2 cellular contexts compared by ENCODE assay signal in the genomic region with DNA sequence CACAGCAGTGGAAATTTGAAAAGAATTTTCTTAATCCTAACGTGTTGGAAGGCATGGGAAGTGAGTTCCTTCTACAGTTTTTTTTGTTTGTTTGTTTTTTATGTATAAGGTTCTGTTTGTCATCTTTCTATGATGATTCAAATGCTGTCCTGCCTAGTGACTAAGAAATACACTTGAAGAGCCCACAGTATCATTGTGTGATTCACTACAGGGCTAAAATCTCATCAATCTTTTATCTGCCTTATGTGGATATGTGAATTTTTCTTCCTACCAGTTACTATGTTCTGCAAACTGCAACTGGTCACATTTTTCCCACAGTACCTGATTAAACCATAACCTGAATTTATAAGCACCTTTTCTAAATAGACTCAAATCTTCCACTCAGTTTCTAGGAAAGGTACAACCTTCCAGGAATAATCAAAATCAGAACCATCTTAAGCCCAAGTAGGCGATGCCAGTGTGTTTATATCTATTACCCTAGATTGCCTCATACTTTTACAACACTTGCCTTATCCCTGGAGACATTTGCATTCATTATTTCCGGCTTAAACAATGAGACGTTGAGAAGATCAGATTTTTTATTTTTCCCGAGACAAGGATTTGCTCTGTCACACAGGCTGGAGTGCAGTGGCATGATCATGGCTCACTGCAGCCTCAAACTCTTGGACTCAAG.
A peak's percentile ranks its signal among the peaks of the same experiment; 100 is the strongest.
TF ChIP-seq lines count a peak whose summit lies in the region.

No MANE protein-coding gene starts in this region.

TF ChIP-seq in K562, 482 proteins besides CTCF, POLR2A, EP300 and RAD21:
- TF ChIP-seq ZNF764 (CRISPR knock-in tag; IDR thresholded peaks at IDR 0.05; ENCODE audit: low read depth) (no peak), CEBPG (CRISPR knock-in tag; IDR thresholded peaks at IDR 0.05) (no peak), CEBPG (tag; conservative IDR thresholded peaks at IDR 0.05 in 1 of 2, IDR thresholded peaks at IDR 0.05 in 1 of 2) (peak in 1 of 2 experiments; percentile 81; a peak in 2 of 4 replicates), FOSL1 (tag; conservative IDR thresholded peaks at IDR 0.05) (peak; percentile 22; the same call in 1 of the 2 replicates), STAT5B (CRISPR knock-in tag; IDR thresholded peaks at IDR 0.05) (no peak), PPARD (CRISPR knock-in tag; IDR thresholded peaks at IDR 0.05) (no peak), EZH2 (IDR thresholded peaks at IDR 0.05; ENCODE audit: borderline replicate concordance, low read depth, low read length) (no peak), SOX6 (IDR thresholded peaks at IDR 0.05) (0 out of 2 replicates have a peak, but pooled peaks have one; percentile 29), POLR2AphosphoS2 (IDR thresholded peaks at IDR 0.05; ENCODE audit: low read length) (no peak), TRIM24 (IDR thresholded peaks at IDR 0.05) (peak in 1 of 2 experiments; percentile 40; a peak in 1 of 4 replicates)
- TF ChIP-seq, protein P1, sequence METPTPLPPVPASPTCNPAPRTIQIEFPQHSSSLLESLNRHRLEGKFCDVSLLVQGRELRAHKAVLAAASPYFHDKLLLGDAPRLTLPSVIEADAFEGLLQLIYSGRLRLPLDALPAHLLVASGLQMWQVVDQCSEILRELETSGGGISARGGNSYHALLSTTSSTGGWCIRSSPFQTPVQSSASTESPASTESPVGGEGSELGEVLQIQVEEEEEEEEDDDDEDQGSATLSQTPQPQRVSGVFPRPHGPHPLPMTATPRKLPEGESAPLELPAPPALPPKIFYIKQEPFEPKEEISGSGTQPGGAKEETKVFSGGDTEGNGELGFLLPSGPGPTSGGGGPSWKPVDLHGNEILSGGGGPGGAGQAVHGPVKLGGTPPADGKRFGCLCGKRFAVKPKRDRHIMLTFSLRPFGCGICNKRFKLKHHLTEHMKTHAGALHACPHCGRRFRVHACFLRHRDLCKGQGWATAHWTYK (CRISPR knock-in tag; IDR thresholded peaks at IDR 0.05): no peak
- TF ChIP-seq, protein P2, sequence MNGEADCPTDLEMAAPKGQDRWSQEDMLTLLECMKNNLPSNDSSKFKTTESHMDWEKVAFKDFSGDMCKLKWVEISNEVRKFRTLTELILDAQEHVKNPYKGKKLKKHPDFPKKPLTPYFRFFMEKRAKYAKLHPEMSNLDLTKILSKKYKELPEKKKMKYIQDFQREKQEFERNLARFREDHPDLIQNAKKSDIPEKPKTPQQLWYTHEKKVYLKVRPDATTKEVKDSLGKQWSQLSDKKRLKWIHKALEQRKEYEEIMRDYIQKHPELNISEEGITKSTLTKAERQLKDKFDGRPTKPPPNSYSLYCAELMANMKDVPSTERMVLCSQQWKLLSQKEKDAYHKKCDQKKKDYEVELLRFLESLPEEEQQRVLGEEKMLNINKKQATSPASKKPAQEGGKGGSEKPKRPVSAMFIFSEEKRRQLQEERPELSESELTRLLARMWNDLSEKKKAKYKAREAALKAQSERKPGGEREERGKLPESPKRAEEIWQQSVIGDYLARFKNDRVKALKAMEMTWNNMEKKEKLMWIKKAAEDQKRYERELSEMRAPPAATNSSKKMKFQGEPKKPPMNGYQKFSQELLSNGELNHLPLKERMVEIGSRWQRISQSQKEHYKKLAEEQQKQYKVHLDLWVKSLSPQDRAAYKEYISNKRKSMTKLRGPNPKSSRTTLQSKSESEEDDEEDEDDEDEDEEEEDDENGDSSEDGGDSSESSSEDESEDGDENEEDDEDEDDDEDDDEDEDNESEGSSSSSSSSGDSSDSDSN (IDR thresholded peaks at IDR 0.05; ENCODE audit: borderline replicate concordance in 1 of 2, low read depth in 2 of 2, low read length in 2 of 2): no peak
- TF ChIP-seq, protein P3, sequence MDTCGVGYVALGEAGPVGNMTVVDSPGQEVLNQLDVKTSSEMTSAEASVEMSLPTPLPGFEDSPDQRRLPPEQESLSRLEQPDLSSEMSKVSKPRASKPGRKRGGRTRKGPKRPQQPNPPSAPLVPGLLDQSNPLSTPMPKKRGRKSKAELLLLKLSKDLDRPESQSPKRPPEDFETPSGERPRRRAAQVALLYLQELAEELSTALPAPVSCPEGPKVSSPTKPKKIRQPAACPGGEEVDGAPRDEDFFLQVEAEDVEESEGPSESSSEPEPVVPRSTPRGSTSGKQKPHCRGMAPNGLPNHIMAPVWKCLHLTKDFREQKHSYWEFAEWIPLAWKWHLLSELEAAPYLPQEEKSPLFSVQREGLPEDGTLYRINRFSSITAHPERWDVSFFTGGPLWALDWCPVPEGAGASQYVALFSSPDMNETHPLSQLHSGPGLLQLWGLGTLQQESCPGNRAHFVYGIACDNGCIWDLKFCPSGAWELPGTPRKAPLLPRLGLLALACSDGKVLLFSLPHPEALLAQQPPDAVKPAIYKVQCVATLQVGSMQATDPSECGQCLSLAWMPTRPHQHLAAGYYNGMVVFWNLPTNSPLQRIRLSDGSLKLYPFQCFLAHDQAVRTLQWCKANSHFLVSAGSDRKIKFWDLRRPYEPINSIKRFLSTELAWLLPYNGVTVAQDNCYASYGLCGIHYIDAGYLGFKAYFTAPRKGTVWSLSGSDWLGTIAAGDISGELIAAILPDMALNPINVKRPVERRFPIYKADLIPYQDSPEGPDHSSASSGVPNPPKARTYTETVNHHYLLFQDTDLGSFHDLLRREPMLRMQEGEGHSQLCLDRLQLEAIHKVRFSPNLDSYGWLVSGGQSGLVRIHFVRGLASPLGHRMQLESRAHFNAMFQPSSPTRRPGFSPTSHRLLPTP (IDR thresholded peaks at IDR 0.05; ENCODE audit: borderline replicate concordance, extremely low read depth, insufficient read length): no peak
- TF ChIP-seq, protein P4, sequence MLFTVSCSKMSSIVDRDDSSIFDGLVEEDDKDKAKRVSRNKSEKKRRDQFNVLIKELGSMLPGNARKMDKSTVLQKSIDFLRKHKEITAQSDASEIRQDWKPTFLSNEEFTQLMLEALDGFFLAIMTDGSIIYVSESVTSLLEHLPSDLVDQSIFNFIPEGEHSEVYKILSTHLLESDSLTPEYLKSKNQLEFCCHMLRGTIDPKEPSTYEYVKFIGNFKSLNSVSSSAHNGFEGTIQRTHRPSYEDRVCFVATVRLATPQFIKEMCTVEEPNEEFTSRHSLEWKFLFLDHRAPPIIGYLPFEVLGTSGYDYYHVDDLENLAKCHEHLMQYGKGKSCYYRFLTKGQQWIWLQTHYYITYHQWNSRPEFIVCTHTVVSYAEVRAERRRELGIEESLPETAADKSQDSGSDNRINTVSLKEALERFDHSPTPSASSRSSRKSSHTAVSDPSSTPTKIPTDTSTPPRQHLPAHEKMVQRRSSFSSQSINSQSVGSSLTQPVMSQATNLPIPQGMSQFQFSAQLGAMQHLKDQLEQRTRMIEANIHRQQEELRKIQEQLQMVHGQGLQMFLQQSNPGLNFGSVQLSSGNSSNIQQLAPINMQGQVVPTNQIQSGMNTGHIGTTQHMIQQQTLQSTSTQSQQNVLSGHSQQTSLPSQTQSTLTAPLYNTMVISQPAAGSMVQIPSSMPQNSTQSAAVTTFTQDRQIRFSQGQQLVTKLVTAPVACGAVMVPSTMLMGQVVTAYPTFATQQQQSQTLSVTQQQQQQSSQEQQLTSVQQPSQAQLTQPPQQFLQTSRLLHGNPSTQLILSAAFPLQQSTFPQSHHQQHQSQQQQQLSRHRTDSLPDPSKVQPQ (CRISPR knock-in tag; IDR thresholded peaks at IDR 0.05; ENCODE audit: borderline replicate concordance): no peak
- TF ChIP-seq, protein P5, sequence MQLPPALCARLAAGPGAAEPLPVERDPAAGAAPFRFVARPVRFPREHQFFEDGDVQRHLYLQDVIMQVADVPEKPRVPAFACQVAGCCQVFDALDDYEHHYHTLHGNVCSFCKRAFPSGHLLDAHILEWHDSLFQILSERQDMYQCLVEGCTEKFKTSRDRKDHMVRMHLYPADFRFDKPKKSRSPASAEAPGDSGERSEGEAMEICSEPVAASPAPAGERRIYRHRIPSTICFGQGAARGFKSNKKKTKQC (CRISPR knock-in tag; IDR thresholded peaks at IDR 0.05): no peak

TF ChIP-seq in GM23338, 12 proteins besides CTCF, POLR2A, EP300 and RAD21:
- no peak for TF ChIP-seq STAT1 (IDR thresholded peaks at IDR 0.05; ENCODE audit: unreplicated experiment)
- TF ChIP-seq JUNB (IDR thresholded peaks at IDR 0.05; ENCODE audit: unreplicated experiment): no peak
- TF ChIP-seq, protein P6, sequence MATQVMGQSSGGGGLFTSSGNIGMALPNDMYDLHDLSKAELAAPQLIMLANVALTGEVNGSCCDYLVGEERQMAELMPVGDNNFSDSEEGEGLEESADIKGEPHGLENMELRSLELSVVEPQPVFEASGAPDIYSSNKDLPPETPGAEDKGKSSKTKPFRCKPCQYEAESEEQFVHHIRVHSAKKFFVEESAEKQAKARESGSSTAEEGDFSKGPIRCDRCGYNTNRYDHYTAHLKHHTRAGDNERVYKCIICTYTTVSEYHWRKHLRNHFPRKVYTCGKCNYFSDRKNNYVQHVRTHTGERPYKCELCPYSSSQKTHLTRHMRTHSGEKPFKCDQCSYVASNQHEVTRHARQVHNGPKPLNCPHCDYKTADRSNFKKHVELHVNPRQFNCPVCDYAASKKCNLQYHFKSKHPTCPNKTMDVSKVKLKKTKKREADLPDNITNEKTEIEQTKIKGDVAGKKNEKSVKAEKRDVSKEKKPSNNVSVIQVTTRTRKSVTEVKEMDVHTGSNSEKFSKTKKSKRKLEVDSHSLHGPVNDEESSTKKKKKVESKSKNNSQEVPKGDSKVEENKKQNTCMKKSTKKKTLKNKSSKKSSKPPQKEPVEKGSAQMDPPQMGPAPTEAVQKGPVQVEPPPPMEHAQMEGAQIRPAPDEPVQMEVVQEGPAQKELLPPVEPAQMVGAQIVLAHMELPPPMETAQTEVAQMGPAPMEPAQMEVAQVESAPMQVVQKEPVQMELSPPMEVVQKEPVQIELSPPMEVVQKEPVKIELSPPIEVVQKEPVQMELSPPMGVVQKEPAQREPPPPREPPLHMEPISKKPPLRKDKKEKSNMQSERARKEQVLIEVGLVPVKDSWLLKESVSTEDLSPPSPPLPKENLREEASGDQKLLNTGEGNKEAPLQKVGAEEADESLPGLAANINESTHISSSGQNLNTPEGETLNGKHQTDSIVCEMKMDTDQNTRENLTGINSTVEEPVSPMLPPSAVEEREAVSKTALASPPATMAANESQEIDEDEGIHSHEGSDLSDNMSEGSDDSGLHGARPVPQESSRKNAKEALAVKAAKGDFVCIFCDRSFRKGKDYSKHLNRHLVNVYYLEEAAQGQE (IDR thresholded peaks at IDR 0.05; ENCODE audit: unreplicated experiment): no peak
- TF ChIP-seq EZH2phosphoT487 (IDR thresholded peaks at IDR 0.05; ENCODE audit: unreplicated experiment): no peak
- TF ChIP-seq NANOG (IDR thresholded peaks at IDR 0.05; ENCODE audit: borderline replicate concordance): no peak
- TF ChIP-seq ZNF331 (CRISPR knock-in tag; IDR thresholded peaks at IDR 0.05; ENCODE audit: low read depth): no peak
- TF ChIP-seq CREB1 (CRISPR knock-in tag; IDR thresholded peaks at IDR 0.05; ENCODE audit: low read depth): no peak
- no peak for TF ChIP-seq EZH2 (IDR thresholded peaks at IDR 0.05; ENCODE audit: low read depth, unreplicated experiment)
- TF ChIP-seq, protein P7, sequence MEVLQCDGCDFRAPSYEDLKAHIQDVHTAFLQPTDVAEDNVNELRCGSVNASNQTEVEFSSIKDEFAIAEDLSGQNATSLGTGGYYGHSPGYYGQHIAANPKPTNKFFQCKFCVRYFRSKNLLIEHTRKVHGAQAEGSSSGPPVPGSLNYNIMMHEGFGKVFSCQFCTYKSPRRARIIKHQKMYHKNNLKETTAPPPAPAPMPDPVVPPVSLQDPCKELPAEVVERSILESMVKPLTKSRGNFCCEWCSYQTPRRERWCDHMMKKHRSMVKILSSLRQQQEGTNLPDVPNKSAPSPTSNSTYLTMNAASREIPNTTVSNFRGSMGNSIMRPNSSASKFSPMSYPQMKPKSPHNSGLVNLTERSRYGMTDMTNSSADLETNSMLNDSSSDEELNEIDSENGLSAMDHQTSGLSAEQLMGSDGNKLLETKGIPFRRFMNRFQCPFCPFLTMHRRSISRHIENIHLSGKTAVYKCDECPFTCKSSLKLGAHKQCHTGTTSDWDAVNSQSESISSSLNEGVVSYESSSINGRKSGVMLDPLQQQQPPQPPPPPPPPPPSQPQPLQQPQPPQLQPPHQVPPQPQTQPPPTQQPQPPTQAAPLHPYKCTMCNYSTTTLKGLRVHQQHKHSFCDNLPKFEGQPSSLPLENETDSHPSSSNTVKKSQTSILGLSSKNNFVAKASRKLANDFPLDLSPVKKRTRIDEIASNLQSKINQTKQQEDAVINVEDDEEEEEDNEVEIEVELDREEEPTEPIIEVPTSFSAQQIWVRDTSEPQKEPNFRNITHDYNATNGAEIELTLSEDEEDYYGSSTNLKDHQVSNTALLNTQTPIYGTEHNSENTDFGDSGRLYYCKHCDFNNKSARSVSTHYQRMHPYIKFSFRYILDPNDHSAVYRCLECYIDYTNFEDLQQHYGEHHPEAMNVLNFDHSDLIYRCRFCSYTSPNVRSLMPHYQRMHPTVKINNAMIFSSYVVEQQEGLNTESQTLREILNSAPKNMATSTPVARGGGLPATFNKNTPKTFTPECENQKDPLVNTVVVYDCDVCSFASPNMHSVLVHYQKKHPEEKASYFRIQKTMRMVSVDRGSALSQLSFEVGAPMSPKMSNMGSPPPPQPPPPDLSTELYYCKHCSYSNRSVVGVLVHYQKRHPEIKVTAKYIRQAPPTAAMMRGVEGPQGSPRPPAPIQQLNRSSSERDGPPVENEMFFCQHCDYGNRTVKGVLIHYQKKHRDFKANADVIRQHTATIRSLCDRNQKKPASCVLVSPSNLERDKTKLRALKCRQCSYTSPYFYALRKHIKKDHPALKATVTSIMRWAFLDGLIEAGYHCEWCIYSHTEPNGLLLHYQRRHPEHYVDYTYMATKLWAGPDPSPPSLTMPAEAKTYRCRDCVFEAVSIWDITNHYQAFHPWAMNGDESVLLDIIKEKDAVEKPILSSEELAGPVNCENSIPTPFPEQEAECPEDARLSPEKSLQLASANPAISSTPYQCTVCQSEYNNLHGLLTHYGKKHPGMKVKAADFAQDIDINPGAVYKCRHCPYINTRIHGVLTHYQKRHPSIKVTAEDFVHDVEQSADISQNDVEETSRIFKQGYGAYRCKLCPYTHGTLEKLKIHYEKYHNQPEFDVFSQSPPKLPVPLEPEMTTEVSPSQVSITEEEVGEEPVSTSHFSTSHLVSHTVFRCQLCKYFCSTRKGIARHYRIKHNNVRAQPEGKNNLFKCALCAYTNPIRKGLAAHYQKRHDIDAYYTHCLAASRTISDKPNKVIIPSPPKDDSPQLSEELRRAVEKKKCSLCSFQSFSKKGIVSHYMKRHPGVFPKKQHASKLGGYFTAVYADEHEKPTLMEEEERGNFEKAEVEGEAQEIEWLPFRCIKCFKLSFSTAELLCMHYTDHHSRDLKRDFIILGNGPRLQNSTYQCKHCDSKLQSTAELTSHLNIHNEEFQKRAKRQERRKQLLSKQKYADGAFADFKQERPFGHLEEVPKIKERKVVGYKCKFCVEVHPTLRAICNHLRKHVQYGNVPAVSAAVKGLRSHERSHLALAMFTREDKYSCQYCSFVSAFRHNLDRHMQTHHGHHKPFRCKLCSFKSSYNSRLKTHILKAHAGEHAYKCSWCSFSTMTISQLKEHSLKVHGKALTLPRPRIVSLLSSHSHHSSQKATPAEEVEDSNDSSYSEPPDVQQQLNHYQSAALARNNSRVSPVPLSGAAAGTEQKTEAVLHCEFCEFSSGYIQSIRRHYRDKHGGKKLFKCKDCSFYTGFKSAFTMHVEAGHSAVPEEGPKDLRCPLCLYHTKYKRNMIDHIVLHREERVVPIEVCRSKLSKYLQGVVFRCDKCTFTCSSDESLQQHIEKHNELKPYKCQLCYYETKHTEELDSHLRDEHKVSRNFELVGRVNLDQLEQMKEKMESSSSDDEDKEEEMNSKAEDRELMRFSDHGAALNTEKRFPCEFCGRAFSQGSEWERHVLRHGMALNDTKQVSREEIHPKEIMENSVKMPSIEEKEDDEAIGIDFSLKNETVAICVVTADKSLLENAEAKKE (CRISPR knock-in tag; IDR thresholded peaks at IDR 0.05): no peak
- TF ChIP-seq, protein P8, sequence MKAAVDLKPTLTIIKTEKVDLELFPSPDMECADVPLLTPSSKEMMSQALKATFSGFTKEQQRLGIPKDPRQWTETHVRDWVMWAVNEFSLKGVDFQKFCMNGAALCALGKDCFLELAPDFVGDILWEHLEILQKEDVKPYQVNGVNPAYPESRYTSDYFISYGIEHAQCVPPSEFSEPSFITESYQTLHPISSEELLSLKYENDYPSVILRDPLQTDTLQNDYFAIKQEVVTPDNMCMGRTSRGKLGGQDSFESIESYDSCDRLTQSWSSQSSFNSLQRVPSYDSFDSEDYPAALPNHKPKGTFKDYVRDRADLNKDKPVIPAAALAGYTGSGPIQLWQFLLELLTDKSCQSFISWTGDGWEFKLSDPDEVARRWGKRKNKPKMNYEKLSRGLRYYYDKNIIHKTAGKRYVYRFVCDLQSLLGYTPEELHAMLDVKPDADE (IDR thresholded peaks at IDR 0.05): no peak
- TF ChIP-seq ZNF114 (CRISPR knock-in tag; IDR thresholded peaks at IDR 0.05): no peak
